8 cellular contexts compared by ENCODE assay signal in genomic region chr11:65541093-65542010, GRCh38. TPM values are rescaled to one million over a fixed set of nuclear protein-coding genes. Genes with fewer than 3 reads are reported as not detected.
DNase-seq lines count a peak whose midpoint lies in the region; ATAC-seq and TF ChIP-seq lines count a peak whose summit lies in the region.

No MANE protein-coding gene starts in this region.

- peaks cover 10% of the 10 kb centered on the region for H3K36me3 ChIP-seq in CD4-positive, CD25-positive, alpha-beta regulatory T cell (ENCODE audit: control insufficient read depth, insufficient read depth, low read length)
- H3K36me3 ChIP-seq in ectodermal cell (ENCODE audit: control insufficient read depth, insufficient read depth, low read length): peaks cover 9% of the 10 kb centered on the region
- H3K36me3 ChIP-seq in neural progenitor cell: no peaks in the 10 kb centered on the region

- H3K27ac ChIP-seq in CD4-positive, CD25-positive, alpha-beta regulatory T cell (ENCODE audit: insufficient read depth, low read length, poor library complexity, severe bottlenecking): peak overlapping the region; percentile 74
- H3K27ac ChIP-seq in ectodermal cell (ENCODE audit: insufficient read depth, low read depth, low read length, poor library complexity, severe bottlenecking): no peak overlapping the region
- no peak overlapping the region for H3K27ac ChIP-seq in neural progenitor cell

- no peak overlapping the region for H3K9ac ChIP-seq in neural progenitor cell

- WGBS in ectodermal cell, 2 experiments: 57% methylated on average over 19 of the region's 19 CpGs

- no peaks in the 10 kb centered on the region for H3K9me3 Mint-ChIP-seq in CD4-positive, CD25-positive, alpha-beta regulatory T cell
- no peaks in the 10 kb centered on the region for H3K9me3 Mint-ChIP-seq in neural progenitor cell

- H3K27ac Mint-ChIP-seq in CD4-positive, CD25-positive, alpha-beta regulatory T cell: peak overlapping the region; percentile 73 to 93 (median 73)
- H3K27ac Mint-ChIP-seq in neural progenitor cell: no peak overlapping the region

- peak overlapping the region; percentile 86 to 93 (median 90) for H3K4me3 Mint-ChIP-seq in CD4-positive, CD25-positive, alpha-beta regulatory T cell
- peak overlapping the region; percentile 84 for H3K4me3 Mint-ChIP-seq in neural progenitor cell

- TF ChIP-seq POLR2A in NB4 (IDR thresholded peaks at IDR 0.05; ENCODE audit: extremely low read depth, insufficient read length): no peak

- peak overlapping the region; percentile 48 for H2AFZ ChIP-seq in neural progenitor cell (replicated peaks)

- peak overlapping the region; percentile 77 for H3K4me2 ChIP-seq in neural progenitor cell

- DNase-seq in CD4-positive, CD25-positive, alpha-beta regulatory T cell: no peak
- DNase-seq in NB4 (ENCODE audit: low read depth) (no peak), neural progenitor cell (ENCODE audit: low spot score) (no peak), superior temporal gyrus (ENCODE audit: extremely low spot score) (no peak)

- no peaks in the 10 kb centered on the region for H3K9me3 ChIP-seq in CD4-positive, CD25-positive, alpha-beta regulatory T cell (ENCODE audit: control insufficient read depth in 2 of 2, low read length in 2 of 2)
- no peaks in the 10 kb centered on the region for H3K9me3 ChIP-seq in ectodermal cell (ENCODE audit: control insufficient read depth, low read length)
- H3K9me3 ChIP-seq in neural progenitor cell (ENCODE audit: low read depth): no peaks in the 10 kb centered on the region

- TF ChIP-seq CTCF in NB4 (IDR thresholded peaks at IDR 0.05; ENCODE audit: low read depth, low read length) (no peak), neural progenitor cell (IDR thresholded peaks at IDR 0.05) (no peak)

- H3K27me3 ChIP-seq in CD4-positive, CD25-positive, alpha-beta regulatory T cell (ENCODE audit: control insufficient read depth, insufficient read depth, low read length): no peaks in the 10 kb centered on the region
- H3K27me3 ChIP-seq in ectodermal cell (ENCODE audit: control insufficient read depth, insufficient read depth, low read length, poor library complexity, severe bottlenecking) (peaks cover 81% of the 10 kb centered on the region), neural progenitor cell (peaks cover 90% of the 10 kb centered on the region)

- peaks cover 26% of the 10 kb centered on the region for H3K4me1 ChIP-seq in CD4-positive, CD25-positive, alpha-beta regulatory T cell (ENCODE audit: control insufficient read depth, insufficient read depth, low read length, poor library complexity, severe bottlenecking)
- H3K4me1 ChIP-seq in ectodermal cell (ENCODE audit: control insufficient read depth, insufficient read depth, low read length): peaks cover 11% of the 10 kb centered on the region
- H3K4me1 ChIP-seq in neural progenitor cell: peaks cover 23% of the 10 kb centered on the region

- no peak overlapping the region for H3K4me3 ChIP-seq in CD4-positive, CD25-positive, alpha-beta regulatory T cell (ENCODE audit: low read depth, low read length)
- H3K4me3 ChIP-seq in NB4 (ENCODE audit: low read depth, low read length): peak overlapping the region; percentile 52
- peak overlapping the region; percentile 38 for H3K4me3 ChIP-seq in ectodermal cell (ENCODE audit: insufficient read depth, low read depth, low read length)
- H3K4me3 ChIP-seq in neural progenitor cell: peak overlapping the region; percentile 48

- no peaks in the 10 kb centered on the region for H3K36me3 Mint-ChIP-seq in CD4-positive, CD25-positive, alpha-beta regulatory T cell
- peaks cover 4% of the 10 kb centered on the region for H3K36me3 Mint-ChIP-seq in neural progenitor cell

- peaks cover 38% of the 10 kb centered on the region for H4K20me1 ChIP-seq in neural progenitor cell (ENCODE audit: low read depth)

- H3K79me2 ChIP-seq in neural progenitor cell (ENCODE audit: low read depth): no peaks in the 10 kb centered on the region

- H3K27me3 Mint-ChIP-seq in CD4-positive, CD25-positive, alpha-beta regulatory T cell: no peaks in the 10 kb centered on the region
- peaks cover 21% of the 10 kb centered on the region for H3K27me3 Mint-ChIP-seq in neural progenitor cell (ENCODE audit: insufficient read depth, low read depth)

- H3F3A ChIP-seq in neural progenitor cell (ENCODE audit: low read depth): peaks cover 34% of the 10 kb centered on the region

- ATAC-seq in CD4-positive, CD25-positive, alpha-beta regulatory T cell (ENCODE audit: low read depth in 2 of 2): no peak
- ATAC-seq in HG03139 (IDR thresholded peaks at IDR 0.05; ENCODE audit: unreplicated experiment) (no peak), HG02870 (IDR thresholded peaks at IDR 0.05; ENCODE audit: unreplicated experiment) (no peak), HG03520 (IDR thresholded peaks at IDR 0.05; ENCODE audit: unreplicated experiment) (no peak)

- peaks cover 0 to 53% (median 24%) of the 10 kb centered on the region in 4 donors for H3K4me1 Mint-ChIP-seq in CD4-positive, CD25-positive, alpha-beta regulatory T cell
- H3K4me1 Mint-ChIP-seq in neural progenitor cell: peaks cover 18% of the 10 kb centered on the region

RNA-seq across cellular contexts. Expression of gene SCYL1, which starts 16.5 kb away (rescaled TPM):
- total RNA-seq in CD4-positive, CD25-positive, alpha-beta regulatory T cell: 59.0 TPM
- polyA plus RNA-seq in CD4-positive, CD25-positive, alpha-beta regulatory T cell: 10 to 100 TPM; 24.3 to 31.2 (median 29.0) TPM
- polyA plus RNA-seq in ectodermal cell (2013, experiment 1 of 4): 52.2 TPM
- 49.6 TPM for polyA plus RNA-seq in ectodermal cell (2013, experiment 2 of 4)
- polyA plus RNA-seq in ectodermal cell (2013, experiment 3 of 4): 46.2 TPM
- 55.4 TPM for polyA plus RNA-seq in ectodermal cell (2013, experiment 4 of 4)
- 16.9 and 45.2 TPM in 2 replicates for total RNA-seq in neural progenitor cell (ENCODE audit: low replicate concordance)

RNA-seq across cellular contexts. Expression of gene LTBP3, which starts 16.8 kb away (rescaled TPM):
- 132 TPM for total RNA-seq in CD4-positive, CD25-positive, alpha-beta regulatory T cell
- 10 to 100 TPM in 2 of 4 donors, 1 to 10 TPM in 2; 9.2 to 15.0 (median 11.9) TPM for polyA plus RNA-seq in CD4-positive, CD25-positive, alpha-beta regulatory T cell
- polyA plus RNA-seq in ectodermal cell (2013, experiment 1 of 4): 9.3 TPM
- polyA plus RNA-seq in ectodermal cell (2013, experiment 2 of 4): 11.2 TPM
- polyA plus RNA-seq in ectodermal cell (2013, experiment 3 of 4): 15.5 TPM
- polyA plus RNA-seq in ectodermal cell (2013, experiment 4 of 4): 13.8 TPM
- total RNA-seq in neural progenitor cell (ENCODE audit: low replicate concordance): 1.2 and 6.1 TPM in 2 replicates

RNA-seq across cellular contexts. Expression of gene ZNRD2, which starts 28.9 kb away (rescaled TPM):
- 34.6 TPM for total RNA-seq in CD4-positive, CD25-positive, alpha-beta regulatory T cell
- polyA plus RNA-seq in CD4-positive, CD25-positive, alpha-beta regulatory T cell: 10 to 100 TPM; 64.6 to 84.7 (median 73.1) TPM
- polyA plus RNA-seq in ectodermal cell (2013, experiment 1 of 4): 38.2 TPM
- polyA plus RNA-seq in ectodermal cell (2013, experiment 2 of 4): 41.3 TPM
- polyA plus RNA-seq in ectodermal cell (2013, experiment 3 of 4): 33.5 TPM
- 38.4 TPM for polyA plus RNA-seq in ectodermal cell (2013, experiment 4 of 4)
- 15.5 and 34.0 TPM in 2 replicates for total RNA-seq in neural progenitor cell (ENCODE audit: low replicate concordance)

RNA-seq across cellular contexts. Expression of gene FAM89B, which starts 31.0 kb away (rescaled TPM):
- 49.4 TPM for total RNA-seq in CD4-positive, CD25-positive, alpha-beta regulatory T cell
- 100 to 1,000 TPM in 3 of 4 donors, 10 to 100 TPM in 1; 77.1 to 158 (median 115) TPM for polyA plus RNA-seq in CD4-positive, CD25-positive, alpha-beta regulatory T cell
- polyA plus RNA-seq in ectodermal cell (2013, experiment 1 of 4): 38.9 TPM
- polyA plus RNA-seq in ectodermal cell (2013, experiment 2 of 4): 37.2 TPM
- 35.1 TPM for polyA plus RNA-seq in ectodermal cell (2013, experiment 3 of 4)
- polyA plus RNA-seq in ectodermal cell (2013, experiment 4 of 4): 41.0 TPM
- 11.7 and 27.8 TPM in 2 replicates for total RNA-seq in neural progenitor cell (ENCODE audit: low replicate concordance)

RNA-seq across cellular contexts. Expression of gene EHBP1L1, which starts 34.5 kb away (rescaled TPM):
- total RNA-seq in CD4-positive, CD25-positive, alpha-beta regulatory T cell: 143 TPM
- polyA plus RNA-seq in CD4-positive, CD25-positive, alpha-beta regulatory T cell: 10 to 100 TPM in 1 of 4 donors, 1 to 10 TPM in 3; 7.8 to 11.6 (median 8.7) TPM
- polyA plus RNA-seq in ectodermal cell (2013, experiment 1 of 4): 5.0 TPM
- polyA plus RNA-seq in ectodermal cell (2013, experiment 2 of 4): 6.8 TPM
- 5.3 TPM for polyA plus RNA-seq in ectodermal cell (2013, experiment 3 of 4)
- polyA plus RNA-seq in ectodermal cell (2013, experiment 4 of 4): 7.5 TPM
- 4.7 and 5.1 TPM in 2 replicates for total RNA-seq in neural progenitor cell (ENCODE audit: low replicate concordance)

Comparison
In these comparisons a context has a peak if more than half of its experiments do, and no peak if none do; other contexts are left out.
1. RNA of gene LTBP3, which starts 16.8 kb away (total RNA-seq): 132 TPM in CD4-positive, CD25-positive, alpha-beta regulatory T cell (single experiment); 1.2 to 6.1 TPM in neural progenitor cell; every median in the first group is over 10 times any median in the second.